10 cellular contexts compared by ENCODE assay signal in the genomic region with DNA sequence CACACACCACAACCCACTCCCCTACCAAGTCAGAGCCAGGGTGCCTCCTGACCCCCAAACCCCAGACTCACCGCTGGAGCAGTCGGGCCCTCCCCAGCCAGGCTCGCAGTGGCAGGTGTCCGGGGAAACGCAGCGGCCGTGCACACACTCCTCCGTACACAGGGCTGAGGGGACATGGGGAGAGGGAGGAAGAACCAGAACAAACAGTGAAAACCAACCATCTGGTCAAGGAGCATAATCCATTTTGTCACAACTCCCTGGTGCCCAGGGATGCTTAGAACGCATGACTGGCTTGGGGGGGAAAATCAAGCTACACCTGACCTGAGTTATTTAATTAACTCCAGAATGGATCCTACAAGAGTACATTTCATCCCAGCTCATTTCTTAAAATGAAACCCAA.
"Had no signal": no experiment of that assay in that cellular context is flagged by ENCODE, and none has a peak within 500 bp of the region (broad histone marks: within the 10 kb centered on the region; RNA-seq: fewer than 3 reads in every experiment).

No MANE protein-coding gene starts in this region.

- H3K4me3 ChIP-seq: heart left ventricle, tibial artery had no signal

- H3K27ac ChIP-seq: foreskin keratinocyte, heart left ventricle, tibial artery had no signal

- H3K27ac Mint-ChIP-seq: activated naive CD4-positive, alpha-beta T cell treated with anti-CD3 and anti-CD28 coated beads, Interleukin-2, amount 50 U/mL, for 24 hours; natural killer cell; T-helper 1 cell treated with Interleukin-12 subunit alpha and Interleukin-12 subunit beta and Interleukin-4 antibody, amounts not matched to agents 30 μg/mL and 1 μg/mL, for 36 hours had no signal

- DNase-seq: activated CD4-positive, alpha-beta T cell treated with anti-CD3 and anti-CD28 coated beads, Interleukin-2, amount 50 U/mL, for 1 hour; activated CD4-positive, CD25-positive, alpha-beta regulatory T cell; foreskin keratinocyte; heart left ventricle; natural killer cell; occipital lobe had no signal

- H3K36me3 Mint-ChIP-seq: activated naive CD4-positive, alpha-beta T cell treated with anti-CD3 and anti-CD28 coated beads, Interleukin-2, amount 50 U/mL, for 24 hours; natural killer cell had no signal

- H3K9me3 ChIP-seq: heart left ventricle, tibial artery had no signal

- H3K36me3 ChIP-seq: heart left ventricle, tibial artery had no signal

- ATAC-seq: foreskin keratinocyte, heart left ventricle, left lobe of liver, natural killer cell had no signal

- H3K4me1 ChIP-seq: foreskin keratinocyte had no signal

- H3K27me3 Mint-ChIP-seq: activated naive CD4-positive, alpha-beta T cell treated with anti-CD3 and anti-CD28 coated beads, Interleukin-2, amount 50 U/mL, for 24 hours had no signal

- H3K4me3 Mint-ChIP-seq: activated naive CD4-positive, alpha-beta T cell treated with anti-CD3 and anti-CD28 coated beads, Interleukin-2, amount 50 U/mL, for 24 hours; natural killer cell; T-helper 1 cell treated with Interleukin-12 subunit alpha and Interleukin-12 subunit beta and Interleukin-4 antibody, amounts not matched to agents 30 μg/mL and 1 μg/mL, for 36 hours had no signal

- H3K4me1 Mint-ChIP-seq: activated naive CD4-positive, alpha-beta T cell treated with anti-CD3 and anti-CD28 coated beads, Interleukin-2, amount 50 U/mL, for 24 hours; natural killer cell had no signal

- H3K9me3 Mint-ChIP-seq: activated naive CD4-positive, alpha-beta T cell treated with anti-CD3 and anti-CD28 coated beads, Interleukin-2, amount 50 U/mL, for 24 hours; natural killer cell; T-helper 1 cell treated with Interleukin-12 subunit alpha and Interleukin-12 subunit beta and Interleukin-4 antibody, amounts not matched to agents 30 μg/mL and 1 μg/mL, for 36 hours had no signal
